In genomic region chr10:35185260-35186034, GRCh38 we compare ENCODE assay signal across 17 cellular contexts. TPM values are rescaled to one million over a fixed set of nuclear protein-coding genes. Genes with fewer than 3 reads are reported as not detected.
DNase-seq lines count a peak whose midpoint lies in the region; ATAC-seq and TF ChIP-seq lines count a peak whose summit lies in the region.
"Had no signal": no experiment of that assay in that cellular context is flagged by ENCODE, and none has a peak within 500 bp of the region (broad histone marks: within the 10 kb centered on the region; RNA-seq: fewer than 3 reads in every experiment).

No MANE protein-coding gene starts in this region.

- H3K27ac Mint-ChIP-seq in endothelial cell (ENCODE audit: unreplicated experiment): peak overlapping the region; percentile 26
- H3K27ac Mint-ChIP-seq: activated CD4-positive, alpha-beta memory T cell treated with anti-CD3 and anti-CD28 coated beads, Interleukin-2, amount 10 ng/mL, durations not matched to agents 7 days and 5 days; T-helper 1 cell treated with Interleukin-12 subunit alpha and Interleukin-12 subunit beta and Interleukin-4 antibody, amounts not matched to agents 30 μg/mL and 1 μg/mL, for 36 hours had no signal

- H3K4me1 Mint-ChIP-seq in endothelial cell (ENCODE audit: unreplicated experiment): no peaks in the 10 kb centered on the region
- H3K4me1 Mint-ChIP-seq: nephron had no signal

- no peaks in the 10 kb centered on the region for H3K27me3 Mint-ChIP-seq in endothelial cell (ENCODE audit: unreplicated experiment)
- H3K27me3 Mint-ChIP-seq: activated CD4-positive, alpha-beta memory T cell treated with anti-CD3 and anti-CD28 coated beads, Interleukin-2, amount 10 ng/mL, durations not matched to agents 7 days and 5 days had no signal

- H3K9me3 ChIP-seq in breast epithelium: no peaks in the 10 kb centered on the region
- H3K9me3 ChIP-seq: left lung, Peyer's patch had no signal

- H3K4me3 Mint-ChIP-seq in endothelial cell (ENCODE audit: unreplicated experiment): no peak overlapping the region
- H3K4me3 Mint-ChIP-seq: activated CD4-positive, alpha-beta memory T cell treated with anti-CD3 and anti-CD28 coated beads, Interleukin-2, amount 10 ng/mL, durations not matched to agents 7 days and 5 days; nephron; T-helper 1 cell treated with Interleukin-12 subunit alpha and Interleukin-12 subunit beta and Interleukin-4 antibody, amounts not matched to agents 30 μg/mL and 1 μg/mL, for 36 hours had no signal

- H3K4me1 ChIP-seq in breast epithelium: no peaks in the 10 kb centered on the region
- H3K4me1 ChIP-seq: left lung, Peyer's patch had no signal

- H3K36me3 Mint-ChIP-seq in endothelial cell (ENCODE audit: low read depth, unreplicated experiment): peaks cover 5% of the 10 kb centered on the region

- no peaks in the 10 kb centered on the region for H3K36me3 ChIP-seq in breast epithelium
- H3K36me3 ChIP-seq: left lung, Peyer's patch had no signal

- H3K9me3 Mint-ChIP-seq in endothelial cell (ENCODE audit: unreplicated experiment): no peaks in the 10 kb centered on the region
- H3K9me3 Mint-ChIP-seq: activated CD4-positive, alpha-beta memory T cell treated with anti-CD3 and anti-CD28 coated beads, Interleukin-2, amount 10 ng/mL, durations not matched to agents 7 days and 5 days; nephron; T-helper 1 cell treated with Interleukin-12 subunit alpha and Interleukin-12 subunit beta and Interleukin-4 antibody, amounts not matched to agents 30 μg/mL and 1 μg/mL, for 36 hours had no signal

- H3K27me3 ChIP-seq in breast epithelium: no peaks in the 10 kb centered on the region
- H3K27me3 ChIP-seq: left lung, Peyer's patch had no signal

- no peak for TF ChIP-seq CTCF in GM12864 (IDR thresholded peaks at IDR 0.05; ENCODE audit: low read depth, low read length, missing control alignments)
- TF ChIP-seq CTCF in endothelial cell (IDR thresholded peaks at IDR 0.05; ENCODE audit: unreplicated experiment): no peak
- no peak for TF ChIP-seq CTCF in breast epithelium (IDR thresholded peaks at IDR 0.05)

- no peak overlapping the region for H3K27ac ChIP-seq in breast epithelium
- H3K27ac ChIP-seq: left lung, Peyer's patch had no signal

- DNase-seq in GM12864 (ENCODE audit: low read depth) (peak; percentile 40), endothelial cell (ENCODE audit: low spot score) (no peak), activated gamma-delta T cell treated with Interleukin-2 at 50 U/mL for 16 hours (no peak), breast epithelium (ENCODE audit: low spot score in 2 of 2) (no peak)
- DNase-seq: activated CD4-positive, alpha-beta memory T cell treated with anti-CD3 and anti-CD28 coated beads, Interleukin-2, amount 10 ng/mL, durations not matched to agents 7 days and 5 days; EL; glutamatergic neuron; GOT3; left lung; NCI-H446 treated with DMSO at 0.1 percent for 48 hours; Peyer's patch had no signal

- ATAC-seq in GM18870 (IDR thresholded peaks at IDR 0.05; ENCODE audit: unreplicated experiment) (peak; percentile 78), HG02870 (IDR thresholded peaks at IDR 0.05; ENCODE audit: unreplicated experiment) (peak; percentile 77), HG03280 (IDR thresholded peaks at IDR 0.05; ENCODE audit: unreplicated experiment) (no peak), GM18505 (IDR thresholded peaks at IDR 0.05; ENCODE audit: unreplicated experiment) (no peak)
- ATAC-seq: left lung had no signal

- TF ChIP-seq POLR2A in GM18505 (IDR thresholded peaks at IDR 0.05; ENCODE audit: borderline replicate concordance, extremely low read depth, insufficient read depth, insufficient read length) (no peak), breast epithelium (IDR thresholded peaks at IDR 0.05) (no peak)

- intact Hi-C loops in breast epithelium (cut with DNase I; ENCODE audit: low total_unique reads): no loop called here

- H3K4me3 ChIP-seq in GM12864 (ENCODE audit: low read depth, low read length) (no peak overlapping the region), breast epithelium (no peak overlapping the region)
- H3K4me3 ChIP-seq: left lung, Peyer's patch had no signal

RNA-seq across cellular contexts. Expression of gene CREM, which starts 58.8 kb away (rescaled TPM):
- total RNA-seq in endothelial cell (ENCODE audit: unreplicated experiment): 42.8 TPM
- 10 to 100 TPM; 30.6 to 55.4 (median 41.6) TPM for total RNA-seq in breast epithelium

Comparison
In these comparisons a context has a peak if more than half of its experiments do, and no peak if none do; other contexts are left out.
1. ATAC-seq: peak in GM18870 (single experiment) and HG02870 (single experiment); none in HG03280 (single experiment) and GM18505 (single experiment).